In genomic region chr12:54870048-54870447, GRCh38 we compare ENCODE assay signal across 1 cellular context.
TF ChIP-seq lines count a peak whose summit lies in the region.

No MANE protein-coding gene starts in this region.

TF ChIP-seq in GM12878, 131 proteins besides CTCF, POLR2A, EP300 and RAD21 (continued from another document):
- TF ChIP-seq, protein P1, sequence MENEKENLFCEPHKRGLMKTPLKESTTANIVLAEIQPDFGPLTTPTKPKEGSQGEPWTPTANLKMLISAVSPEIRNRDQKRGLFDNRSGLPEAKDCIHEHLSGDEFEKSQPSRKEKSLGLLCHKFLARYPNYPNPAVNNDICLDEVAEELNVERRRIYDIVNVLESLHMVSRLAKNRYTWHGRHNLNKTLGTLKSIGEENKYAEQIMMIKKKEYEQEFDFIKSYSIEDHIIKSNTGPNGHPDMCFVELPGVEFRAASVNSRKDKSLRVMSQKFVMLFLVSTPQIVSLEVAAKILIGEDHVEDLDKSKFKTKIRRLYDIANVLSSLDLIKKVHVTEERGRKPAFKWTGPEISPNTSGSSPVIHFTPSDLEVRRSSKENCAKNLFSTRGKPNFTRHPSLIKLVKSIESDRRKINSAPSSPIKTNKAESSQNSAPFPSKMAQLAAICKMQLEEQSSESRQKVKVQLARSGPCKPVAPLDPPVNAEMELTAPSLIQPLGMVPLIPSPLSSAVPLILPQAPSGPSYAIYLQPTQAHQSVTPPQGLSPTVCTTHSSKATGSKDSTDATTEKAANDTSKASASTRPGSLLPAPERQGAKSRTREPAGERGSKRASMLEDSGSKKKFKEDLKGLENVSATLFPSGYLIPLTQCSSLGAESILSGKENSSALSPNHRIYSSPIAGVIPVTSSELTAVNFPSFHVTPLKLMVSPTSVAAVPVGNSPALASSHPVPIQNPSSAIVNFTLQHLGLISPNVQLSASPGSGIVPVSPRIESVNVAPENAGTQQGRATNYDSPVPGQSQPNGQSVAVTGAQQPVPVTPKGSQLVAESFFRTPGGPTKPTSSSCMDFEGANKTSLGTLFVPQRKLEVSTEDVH (IDR thresholded peaks at IDR 0.05; ENCODE audit: low read depth, partially characterized antibody): no peak
